8 cellular contexts compared by ENCODE assay signal in genomic region chr18:36284671-36285295, GRCh38. TPM values are rescaled to one million over a fixed set of nuclear protein-coding genes. Genes with fewer than 3 reads are reported as not detected.
DNase-seq lines count a peak whose midpoint lies in the region; ATAC-seq lines count a peak whose summit lies in the region.

No MANE protein-coding gene starts in this region.

- DNase-seq in stimulated activated CD4-positive, alpha-beta T cell treated with anti-CD3 and anti-CD28 coated beads, Interleukin-15, amount 100 ng/mL, for 24 hours: peak; percentile 34
- DNase-seq in stimulated activated CD4-positive, alpha-beta T cell treated with anti-CD3 and anti-CD28 coated beads, Interleukin-4, amount 100 ng/mL, for 1 hour: no peak
- DNase-seq in MV-4-11 (lab: John Stamatoyannopoulos, UW): peak; percentile 51
- DNase-seq in SK-N-DZ (ENCODE audit: low spot score): peak; percentile 79
- peak; percentile 43 for DNase-seq in central memory CD4-positive, alpha-beta T cell
- no peak for DNase-seq in left lobe of liver (ENCODE audit: low spot score)
- DNase-seq in stimulated activated naive CD8-positive, alpha-beta T cell treated with anti-CD3 and anti-CD28 coated beads, Interleukin-15, Interleukin-2, amounts not matched to agents 100 U/mL and 50 U/mL, for 24 hours: peak; percentile 22

- peak; percentile 86 for ATAC-seq in left lobe of liver
- peak; percentile 46 for ATAC-seq in stimulated activated naive CD8-positive, alpha-beta T cell treated with anti-CD3 and anti-CD28 coated beads, Interleukin-15, Interleukin-2, amounts not matched to agents 100 U/mL and 50 U/mL, for 24 hours
- ATAC-seq in HG03025 (IDR thresholded peaks at IDR 0.05; ENCODE audit: low FRiP score, unreplicated experiment): no peak

RNA-seq across cellular contexts. Expression of gene FHOD3, which starts 12.7 kb away (rescaled TPM):
- polyA plus RNA-seq in SK-N-DZ (2014; cell fraction: cytosol; rRNA removed): 41.1 and 43.7 TPM in 2 replicates
- 24.2 and 44.3 TPM in 2 replicates for polyA plus RNA-seq in SK-N-DZ (2014; cell fraction: nucleus; rRNA removed)
- total RNA-seq in left lobe of liver: 0.40 TPM

Comparison
In these comparisons a context has a peak if more than half of its experiments do, and no peak if none do; other contexts are left out.
1. DNase-seq: peak in stimulated activated CD4-positive, alpha-beta T cell treated with anti-CD3 and anti-CD28 coated beads, Interleukin-15, amount 100 ng/mL, for 24 hours (single experiment), MV-4-11 (single experiment), SK-N-DZ (single experiment), central memory CD4-positive, alpha-beta T cell (single experiment) and stimulated activated naive CD8-positive, alpha-beta T cell treated with anti-CD3 and anti-CD28 coated beads, Interleukin-15, Interleukin-2, amounts not matched to agents 100 U/mL and 50 U/mL, for 24 hours (single experiment); none in stimulated activated CD4-positive, alpha-beta T cell treated with anti-CD3 and anti-CD28 coated beads, Interleukin-4, amount 100 ng/mL, for 1 hour (single experiment) and left lobe of liver (single experiment).